Comparison of ENCODE assay signal across 8 cellular contexts in the genomic region with DNA sequence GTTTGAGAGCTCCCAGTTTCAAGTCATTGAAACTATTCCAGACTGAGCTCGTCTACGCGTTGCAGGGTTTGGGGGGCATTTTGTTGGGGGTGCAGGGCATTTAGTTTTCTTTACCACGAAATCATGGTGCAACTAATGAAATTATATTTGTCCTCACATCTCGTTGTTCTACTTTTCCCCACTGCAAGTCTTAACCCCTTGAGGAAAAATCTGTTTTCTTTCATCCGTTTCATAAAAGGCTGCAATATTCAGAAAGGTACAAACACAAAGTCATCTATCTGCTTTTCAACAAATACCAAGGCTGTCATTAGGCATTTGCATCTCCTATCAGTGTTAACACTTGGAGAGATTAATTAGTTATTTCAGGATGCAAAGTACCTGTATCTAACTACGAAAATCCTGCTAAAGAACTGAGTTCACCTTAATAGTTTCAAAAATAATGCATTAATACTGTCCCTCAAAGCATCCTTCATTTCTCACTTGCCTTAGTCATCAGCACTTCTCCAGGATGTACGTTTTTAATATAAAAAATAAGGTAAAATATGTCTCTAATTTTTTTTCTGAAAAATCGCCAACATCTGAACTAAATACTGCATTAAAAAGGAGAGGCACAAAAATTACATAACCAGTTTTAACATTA. TPM values are rescaled to one million over a fixed set of nuclear protein-coding genes. Genes with fewer than 3 reads are reported as not detected.
A peak's percentile ranks its signal among the peaks of the same experiment; 100 is the strongest.
DNase-seq lines count a peak whose midpoint lies in the region; ATAC-seq and TF ChIP-seq lines count a peak whose summit lies in the region.

No MANE protein-coding gene starts in this region.

- 0 to 2% methylated on average over 2 to 7 of the region's 9 CpGs for WGBS in mesodermal cell (ENCODE audit: insufficient coverage in 2 of 2), 2 experiments

- H3K4me1 Mint-ChIP-seq in HFFc6 (ENCODE audit: low read depth), result peaks cover 43% of the 10 kb centered on the region
- peaks cover 7% of the 10 kb centered on the region for H3K4me1 Mint-ChIP-seq in MCF 10A (ENCODE audit: insufficient read depth, unreplicated experiment)

- TSS peak; percentile 75 for BruUV-seq in A673 (replicated peaks; lab: Mats Ljungman, UMichigan)
- TSS peak; percentile 67 for BruUV-seq in MCF 10A (replicated peaks; lab: Mats Ljungman, UMichigan)

- CTCF ChIA-PET in A673 (lab: Charles Lee) (interaction anchor here (0.6 to 0.8 kb wide), 3 partner anchors 65 to 449 kb away, joined by 6 to 10 read pairs (median 9); no protein-coding TSS in a partner anchor), MCF 10A (lab: Yijun Ruan, JAX) (interaction anchor here (0.5 to 1.7 kb wide), 6 partner anchors 39 to 489 kb away, joined by 3 to 6 read pairs (median 4); no protein-coding TSS in a partner anchor)

- H3K9me3 ChIP-seq in A673 (ENCODE audit: low read depth, low read length, poor library complexity, severe bottlenecking) (no peaks in the 10 kb centered on the region), mesodermal cell (ENCODE audit: control insufficient read depth, low read length) (no peaks in the 10 kb centered on the region)

- H3K4me1 ChIP-seq in A673 (ENCODE audit: insufficient read depth, low read length, poor library complexity, severe bottlenecking), result peaks cover 34% of the 10 kb centered on the region
- no peaks in the 10 kb centered on the region for H3K4me1 ChIP-seq in mesodermal cell (ENCODE audit: control insufficient read depth, insufficient read depth, low read length, poor library complexity, severe bottlenecking)

- DNase-seq in A673 (ENCODE audit: low spot score), result no peak
- DNase-seq in HFFc6, result no peak
- DNase-seq in MCF 10A (ENCODE audit: unreplicated experiment), result no peak
- DNase-seq in NCI-H2107 treated with DMSO at 0.1 percent for 48 hours (lab: John Stamatoyannopoulos, UW; ENCODE audit: unreplicated experiment), result no peak
- no peak for DNase-seq in NCI-H2171 (lab: John Stamatoyannopoulos, UW)

- intact Hi-C loops in A673 (cut with micrococcal nuclease; ENCODE audit: unreplicated experiment) (loop anchor here (2.0 to 10.0 kb wide), 3 partner anchors 100 to 196 kb away; no protein-coding TSS in a partner anchor), MCF 10A (cut with micrococcal nuclease) (no loop called here)

- H3K9me3 Mint-ChIP-seq in HFFc6, result no peaks in the 10 kb centered on the region
- no peaks in the 10 kb centered on the region for H3K9me3 Mint-ChIP-seq in MCF 10A (ENCODE audit: unreplicated experiment)

- H3K36me3 ChIP-seq in A673 (ENCODE audit: insufficient read depth, low read length, poor library complexity, severe bottlenecking) (peaks cover 25% of the 10 kb centered on the region), mesodermal cell (ENCODE audit: control insufficient read depth, insufficient read depth, low read length) (peaks cover 8% of the 10 kb centered on the region)

- H3K27me3 Mint-ChIP-seq in HFFc6 (ENCODE audit: insufficient read depth), result peaks cover 15% of the 10 kb centered on the region
- H3K27me3 Mint-ChIP-seq in MCF 10A (ENCODE audit: insufficient read depth, unreplicated experiment), result no peaks in the 10 kb centered on the region

- TF ChIP-seq CTCF in A673 (conservative IDR thresholded peaks at IDR 0.05; ENCODE audit: low read depth, low read length), result no peak
- TF ChIP-seq CTCF in HFFc6 (IDR thresholded peaks at IDR 0.05), result no peak
- no peak for TF ChIP-seq CTCF in MCF 10A (IDR thresholded peaks at IDR 0.05; ENCODE audit: unreplicated experiment)

- H3K4me3 Mint-ChIP-seq in HFFc6 (peak overlapping the region; percentile 94), MCF 10A (ENCODE audit: unreplicated experiment) (peak overlapping the region; percentile 80)

- no peak for ATAC-seq in GM19467 (IDR thresholded peaks at IDR 0.05; ENCODE audit: unreplicated experiment)
- ATAC-seq in HG02840 (IDR thresholded peaks at IDR 0.05; ENCODE audit: low FRiP score, unreplicated experiment), result no peak

- POLR2A ChIA-PET in A673 (lab: Charles Lee; ENCODE audit: low non-redundant PET), result interaction anchor here (0.5 to 0.8 kb wide), 10 partner anchors 61 to 449 kb away, joined by 4 to 23 read pairs (median 8); no protein-coding TSS in a partner anchor
- POLR2A ChIA-PET in MCF 10A (lab: Yijun Ruan, JAX), result interaction anchor here (0.6 to 2.4 kb wide), 58 partner anchors 8 to 1134 kb away, joined by 3 to 49 read pairs (median 5); a partner anchor contains a TSS

- H3K27ac ChIP-seq in A673 (ENCODE audit: low read depth, low read length, poor library complexity, severe bottlenecking) (peak overlapping the region; percentile 88), mesodermal cell (ENCODE audit: low read depth, low read length, severe bottlenecking) (peak overlapping the region; percentile 100)

- H3K4me3 ChIP-seq in A673 (ENCODE audit: low read depth, low read length, poor library complexity, severe bottlenecking) (peak overlapping the region; percentile 84), mesodermal cell (ENCODE audit: extremely low read depth, insufficient read depth, low read length, poor library complexity, severe bottlenecking) (peak overlapping the region; percentile 74)

- H3K36me3 Mint-ChIP-seq in HFFc6 (ENCODE audit: low read depth), result peaks cover 47% of the 10 kb centered on the region
- H3K36me3 Mint-ChIP-seq in MCF 10A (ENCODE audit: insufficient read depth, unreplicated experiment), result peaks cover 36% of the 10 kb centered on the region

- peak overlapping the region; percentile 99 for H3K27ac Mint-ChIP-seq in HFFc6
- H3K27ac Mint-ChIP-seq in MCF 10A (ENCODE audit: low read depth, unreplicated experiment), result peak overlapping the region; percentile 99

- no peaks in the 10 kb centered on the region for H3K27me3 ChIP-seq in A673 (replicated peaks; ENCODE audit: insufficient read depth, low read depth, low read length, poor library complexity)

RNA-seq across cellular contexts. Expression of a gene that starts 1.9 kb away (rescaled TPM):
- total RNA-seq in A673 (2021), result 41.3 and 46.3 TPM in 2 replicates
- total RNA-seq in HFFc6 (2021; fragmentation: NEBNext Ultra II Directional; extraction: Animal tissue kit (Norgen Biotek cat#: 25700)), result 10 to 100 TPM; 26.2 to 45.0 (median 38.1) TPM
- 35.5 and 41.6 TPM in 2 replicates for total RNA-seq in MCF 10A (2022)
- polyA plus RNA-seq in mesodermal cell (2013, experiment 1 of 2), result 36.7 TPM
- polyA plus RNA-seq in mesodermal cell (2013, experiment 2 of 2), result 43.7 TPM
